Comparison of ENCODE assay signal across 28 cellular contexts in genomic region chr11:89458646-89459045, GRCh38. TPM values are rescaled to one million over a fixed set of nuclear protein-coding genes. Genes with fewer than 3 reads are reported as not detected.
"Had no signal": no experiment of that assay in that cellular context is flagged by ENCODE, and none has a peak within 500 bp of the region (broad histone marks: within the 10 kb centered on the region; RNA-seq: fewer than 3 reads in every experiment).

No MANE protein-coding gene starts in this region.

- H3K4me3 Mint-ChIP-seq: activated CD4-positive, alpha-beta memory T cell treated with anti-CD3 and anti-CD28 coated beads, Interleukin-2, amount 10 ng/mL, durations not matched to agents 7 days and 5 days; activated CD4-positive, alpha-beta T cell treated with anti-CD3 and anti-CD28 coated beads, Interleukin-2, amount 10 ng/mL, durations not matched to agents 7 days and 5 days; activated T-cell treated with anti-CD3 and anti-CD28 coated beads, Interleukin-2, amount 50 U/mL, for 24 hours; dendritic cell treated with granulocyte-macrophage colony-stimulating factor and Interleukin-4, amounts not matched to agents 40 ng/mL and 50 ng/mL, for 4 days; endodermal cell; immature natural killer cell; nephron progenitor cell; stimulated activated naive B cell treated with anti-CD40 and anti-IgM and Interleukin-4, amounts not matched to agents 10 μg/mL and 1 μg/mL and 100 μg/mL, for 72 hours; T-helper 17 cell had no signal

- H3K4me1 ChIP-seq: breast epithelium, esophagus muscularis mucosa, stomach, thyroid gland, upper lobe of left lung had no signal

- H3K4me3 ChIP-seq: breast epithelium, esophagus muscularis mucosa, heart left ventricle, ovary, stomach, thyroid gland, upper lobe of left lung had no signal

- H3K27ac ChIP-seq: esophagus muscularis mucosa, heart left ventricle, neutrophil, ovary, stomach, thyroid gland, upper lobe of left lung had no signal

- H3K27me3 Mint-ChIP-seq: activated CD4-positive, alpha-beta memory T cell treated with anti-CD3 and anti-CD28 coated beads, Interleukin-2, amount 10 ng/mL, durations not matched to agents 7 days and 5 days; activated CD4-positive, alpha-beta T cell treated with anti-CD3 and anti-CD28 coated beads, Interleukin-2, amount 10 ng/mL, durations not matched to agents 7 days and 5 days; activated T-cell treated with anti-CD3 and anti-CD28 coated beads, Interleukin-2, amount 50 U/mL, for 24 hours; dendritic cell treated with granulocyte-macrophage colony-stimulating factor and Interleukin-4, amounts not matched to agents 40 ng/mL and 50 ng/mL, for 4 days; progenitor cell of endocrine pancreas; stimulated activated naive B cell treated with anti-CD40 and anti-IgM and Interleukin-4, amounts not matched to agents 10 μg/mL and 1 μg/mL and 100 μg/mL, for 72 hours; T-helper 17 cell had no signal

- DNase-seq: activated CD4-positive, alpha-beta memory T cell treated with anti-CD3 and anti-CD28 coated beads, Interleukin-2, amount 10 ng/mL, durations not matched to agents 7 days and 5 days; activated CD4-positive, alpha-beta T cell treated with anti-CD3 and anti-CD28 coated beads for 1 hour; activated CD4-positive, alpha-beta T cell treated with anti-CD3 and anti-CD28 coated beads, Interleukin-2, amount 10 ng/mL, durations not matched to agents 7 days and 5 days; activated CD8-positive, alpha-beta memory T cell treated with anti-CD3 and anti-CD28 coated beads, Interleukin-2, amount 50 U/mL, for 48 hours; activated gamma-delta T cell treated with Interleukin-2 at 50 U/mL for 16 hours; activated naive CD4-positive, alpha-beta T cell treated with anti-CD3 and anti-CD28 coated beads, Interleukin-2, amount 50 U/mL, for 16 hours; activated T-cell treated with anti-CD3 and anti-CD28 coated beads, Interleukin-2, amount 50 U/mL, for 24 hours; amygdala; central memory CD4-positive, alpha-beta T cell; endodermal cell; heart left ventricle; hypothalamus; immature natural killer cell; left ventricle myocardium superior; nephron progenitor cell; ovary; stimulated activated CD4-positive, alpha-beta T cell treated with anti-CD3 and anti-CD28 coated beads, Interleukin-15, amount 100 ng/mL, for 24 hours; stimulated activated CD4-positive, alpha-beta T cell treated with anti-CD3 and anti-CD28 coated beads, Interleukin-2, amount 100 ng/mL, for 24 hours; stimulated activated naive B cell treated with anti-CD40 and anti-IgM and Interleukin-4, amounts not matched to agents 10 μg/mL and 1 μg/mL and 100 μg/mL, for 72 hours; stomach; T-helper 17 cell; thyroid gland; upper lobe of left lung had no signal

- H3K27ac Mint-ChIP-seq: activated CD4-positive, alpha-beta memory T cell treated with anti-CD3 and anti-CD28 coated beads, Interleukin-2, amount 10 ng/mL, durations not matched to agents 7 days and 5 days; activated CD4-positive, alpha-beta T cell treated with anti-CD3 and anti-CD28 coated beads, Interleukin-2, amount 10 ng/mL, durations not matched to agents 7 days and 5 days; activated T-cell treated with anti-CD3 and anti-CD28 coated beads, Interleukin-2, amount 50 U/mL, for 24 hours; dendritic cell treated with granulocyte-macrophage colony-stimulating factor and Interleukin-4, amounts not matched to agents 40 ng/mL and 50 ng/mL, for 4 days; endodermal cell; immature natural killer cell; nephron progenitor cell; progenitor cell of endocrine pancreas; stimulated activated naive B cell treated with anti-CD40 and anti-IgM and Interleukin-4, amounts not matched to agents 10 μg/mL and 1 μg/mL and 100 μg/mL, for 72 hours; T-helper 17 cell had no signal

- H3K27me3 ChIP-seq: breast epithelium, esophagus muscularis mucosa, heart left ventricle, neutrophil, ovary, stomach, thyroid gland, upper lobe of left lung had no signal

- H3K9me3 Mint-ChIP-seq: activated T-cell treated with anti-CD3 and anti-CD28 coated beads, Interleukin-2, amount 50 U/mL, for 24 hours had no signal

- H3K9me3 ChIP-seq: breast epithelium, esophagus muscularis mucosa, neutrophil, ovary, stomach, thyroid gland, upper lobe of left lung had no signal

- H3K4me1 Mint-ChIP-seq: activated CD4-positive, alpha-beta memory T cell treated with anti-CD3 and anti-CD28 coated beads, Interleukin-2, amount 10 ng/mL, durations not matched to agents 7 days and 5 days; activated CD4-positive, alpha-beta T cell treated with anti-CD3 and anti-CD28 coated beads, Interleukin-2, amount 10 ng/mL, durations not matched to agents 7 days and 5 days; endodermal cell; immature natural killer cell; nephron progenitor cell; stimulated activated naive B cell treated with anti-CD40 and anti-IgM and Interleukin-4, amounts not matched to agents 10 μg/mL and 1 μg/mL and 100 μg/mL, for 72 hours; T-helper 17 cell had no signal

- H3K36me3 ChIP-seq: breast epithelium, esophagus muscularis mucosa, heart left ventricle, neutrophil, ovary, stomach, thyroid gland, upper lobe of left lung had no signal

- H3K36me3 Mint-ChIP-seq: immature natural killer cell; stimulated activated naive B cell treated with anti-CD40 and anti-IgM and Interleukin-4, amounts not matched to agents 10 μg/mL and 1 μg/mL and 100 μg/mL, for 72 hours had no signal

RNA-seq across cellular contexts. Expression of gene NOX4, which starts 32.5 kb away (rescaled TPM):
- total RNA-seq: activated CD4-positive, alpha-beta memory T cell treated with anti-CD3 and anti-CD28 coated beads, Interleukin-2, amount 10 ng/mL, durations not matched to agents 7 days and 5 days; activated CD4-positive, alpha-beta T cell treated with anti-CD3 and anti-CD28 coated beads, Interleukin-2, amount 10 ng/mL, durations not matched to agents 7 days and 5 days; T-helper 17 cell had no signal
- polyA plus RNA-seq: immature natural killer cell had no signal
